Comparison of ENCODE assay signal across 1 cellular context in genomic region chr10:11612004-11613001, GRCh38.
TF ChIP-seq lines count a peak whose summit lies in the region.

No MANE protein-coding gene starts in this region.

TF ChIP-seq in IMR-90, 13 proteins besides CTCF, POLR2A, EP300 and RAD21 (continued from another document):
- TF ChIP-seq USF2 (IDR thresholded peaks at IDR 0.05; ENCODE audit: low read depth, low read length) (no peak), MAFK (IDR thresholded peaks at IDR 0.05; ENCODE audit: low read depth, low read length) (no peak), CEBPB (IDR thresholded peaks at IDR 0.05; ENCODE audit: low read depth, low read length) (no peak), MAZ (IDR thresholded peaks at IDR 0.05; ENCODE audit: borderline replicate concordance, low read depth, low read length) (no peak), RFX5 (IDR thresholded peaks at IDR 0.05; ENCODE audit: low read depth, low read length) (no peak), CHD1 (IDR thresholded peaks at IDR 0.05; ENCODE audit: low read depth, low read length) (no peak), FOS (IDR thresholded peaks at IDR 0.05; ENCODE audit: low read depth, low read length) (no peak), BHLHE40 (IDR thresholded peaks at IDR 0.05; ENCODE audit: low read depth, low read length) (no peak), MXI1 (IDR thresholded peaks at IDR 0.05; ENCODE audit: borderline replicate concordance, low read depth, low read length) (no peak), SMC3 (IDR thresholded peaks at IDR 0.05; ENCODE audit: low read depth, low read length) (no peak), RCOR1 (IDR thresholded peaks at IDR 0.05; ENCODE audit: insufficient replicate concordance, low read length) (no peak)
- TF ChIP-seq, protein P1, sequence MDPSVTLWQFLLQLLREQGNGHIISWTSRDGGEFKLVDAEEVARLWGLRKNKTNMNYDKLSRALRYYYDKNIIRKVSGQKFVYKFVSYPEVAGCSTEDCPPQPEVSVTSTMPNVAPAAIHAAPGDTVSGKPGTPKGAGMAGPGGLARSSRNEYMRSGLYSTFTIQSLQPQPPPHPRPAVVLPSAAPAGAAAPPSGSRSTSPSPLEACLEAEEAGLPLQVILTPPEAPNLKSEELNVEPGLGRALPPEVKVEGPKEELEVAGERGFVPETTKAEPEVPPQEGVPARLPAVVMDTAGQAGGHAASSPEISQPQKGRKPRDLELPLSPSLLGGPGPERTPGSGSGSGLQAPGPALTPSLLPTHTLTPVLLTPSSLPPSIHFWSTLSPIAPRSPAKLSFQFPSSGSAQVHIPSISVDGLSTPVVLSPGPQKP (IDR thresholded peaks at IDR 0.05; ENCODE audit: borderline replicate concordance, low read depth, low read length): no peak
